ENCODE assay signal across 8 cellular contexts in the genomic region with DNA sequence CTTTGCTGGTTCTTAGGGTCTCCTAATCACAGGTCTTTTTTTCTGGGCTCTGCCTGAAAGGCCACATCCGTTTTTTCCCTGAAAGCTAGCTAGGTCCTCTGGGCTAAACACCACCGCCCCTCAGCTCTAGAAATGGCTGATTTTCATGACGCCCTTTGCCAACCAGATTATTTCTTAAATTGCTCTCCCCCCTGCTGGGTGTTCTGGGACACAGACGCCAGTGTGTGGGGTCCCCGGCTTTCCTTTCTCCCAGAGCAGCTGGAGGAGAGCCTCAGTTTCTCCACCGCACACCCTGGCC. TPM values are rescaled to one million over a fixed set of nuclear protein-coding genes. Genes with fewer than 3 reads are reported as not detected.
DNase-seq lines count a peak whose midpoint lies in the region; ATAC-seq, FAIRE-seq and TF ChIP-seq lines count a peak whose summit lies in the region.

No MANE protein-coding gene starts in this region.

- no peak for TF ChIP-seq RAD21 in HepG2 (CRISPR knock-in tag; IDR thresholded peaks at IDR 0.05)

- H3K4me1 ChIP-seq in HepG2 (ENCODE audit: insufficient read depth, low read length) (peaks cover 42% of the 10 kb centered on the region), transverse colon (peaks cover 72 to 80% (median 78%) of the 10 kb centered on the region in 4 donors)

- H2AFZ ChIP-seq in HepG2 (ENCODE audit: low read length) = no peak overlapping the region

- H3K4me3 ChIP-seq in astrocyte of the cerebellum (ENCODE audit: low read depth, low read length) (peak overlapping the region; percentile 31), HepG2 (replicated peaks in 1 of 3; ENCODE audit: insufficient read depth in 1 of 3, low read depth in 2 of 3, low read length in 3 of 3) (peak overlapping the region; percentile 48 to 67 (median 55); a peak in 4 of 6 replicates), transverse colon (peak overlapping the region; percentile 41 to 65 (median 52))

- in situ Hi-C loops in astrocyte of the cerebellum (cut with HindIII; ENCODE audit: low sequenced_read_pairs) = no loop called here
- in situ Hi-C loops in HepG2 (cut with HindIII; ENCODE audit: extremely low pct_ligation_motif_present, low pct_unique_long_range_greater_than_20kb) = loop anchor here (5.0 kb wide), 1 partner anchor 54 kb away; no protein-coding TSS in a partner anchor
- in situ Hi-C loops in transverse colon (cut with MboI; ENCODE audit: low pct_ligation_motif_present in 1 of 4, low pct_unique_long_range_greater_than_20kb in 1 of 4, low sequenced_read_pairs in 3 of 4) = loop anchor here in 1 of 4 donors (10.0 kb wide), 1 partner anchor 51 kb away; a partner anchor contains a TSS

- peak overlapping the region; percentile 81 for H3K4me2 ChIP-seq in HepG2 (ENCODE audit: low read depth, low read length)

- no peaks in the 10 kb centered on the region for H3K79me2 ChIP-seq in HepG2 (ENCODE audit: insufficient read depth, low read length)

- 14% methylated on average over 5 of the region's 6 CpGs for WGBS in HepG2 (ENCODE audit: low lambda C conversion rate)
- 17 to 18% methylated on average over 1 to 6 of the region's 6 CpGs for WGBS in transverse colon (ENCODE audit: low coverage in 1 of 2), 2 donors

- POLR2A ChIA-PET in activated CD4-positive, alpha-beta memory T cell treated with anti-CD3 and anti-CD28 coated beads for 36 hours (lab: Charles Lee) = interaction anchor here (0.6 to 3.6 kb wide), 7 partner anchors 15 to 205 kb away, joined by 3 to 16 read pairs (median 5); a partner anchor contains a TSS
- POLR2A ChIA-PET in activated CD4-positive, alpha-beta memory T cell treated with anti-CD3 and anti-CD28 coated beads, Interleukin-2, amount 10 ng/mL, durations not matched to agents 7 days and 5 days (lab: Charles Lee) = interaction anchor here (1.0 to 6.2 kb wide), 7 partner anchors 26 to 154 kb away, joined by 3 to 74 read pairs (median 4); a partner anchor contains a TSS
- POLR2A ChIA-PET in HepG2 (lab: Yijun Ruan, JAX) = interaction anchor here (1.3 to 6.1 kb wide), 5 partner anchors 42 to 124 kb away, joined by 3 to 110 read pairs (median 6); a partner anchor contains a TSS

- no peak for ATAC-seq in HepG2
- ATAC-seq in activated CD8-positive, alpha-beta memory T cell treated with anti-CD3 and anti-CD28 coated beads, Interleukin-2, amount 10 ng/mL, durations not matched to agents 7 days and 5 days = no peak

- DNase-seq in activated CD4-positive, alpha-beta memory T cell treated with anti-CD3 and anti-CD28 coated beads for 36 hours = no peak
- DNase-seq in activated CD4-positive, alpha-beta memory T cell treated with anti-CD3 and anti-CD28 coated beads, Interleukin-2, amount 10 ng/mL, durations not matched to agents 7 days and 5 days = no peak
- no peak for DNase-seq in astrocyte of the cerebellum (ENCODE audit: low read depth)
- DNase-seq in HepG2 (ENCODE audit: low spot score) = no peak
- no peak for DNase-seq in transverse colon
- DNase-seq in activated CD8-positive, alpha-beta memory T cell treated with anti-CD3 and anti-CD28 coated beads, Interleukin-2, amount 10 ng/mL, durations not matched to agents 7 days and 5 days = no peak
- DNase-seq in mucosa of gallbladder (ENCODE audit: low spot score) = no peak
- no peak for DNase-seq in Ammon's horn (ENCODE audit: low spot score)

- H3K4me3 Mint-ChIP-seq in activated CD4-positive, alpha-beta memory T cell treated with anti-CD3 and anti-CD28 coated beads for 36 hours = peak overlapping the region; percentile 58
- no peak overlapping the region for H3K4me3 Mint-ChIP-seq in activated CD4-positive, alpha-beta memory T cell treated with anti-CD3 and anti-CD28 coated beads, Interleukin-2, amount 10 ng/mL, durations not matched to agents 7 days and 5 days
- no peak overlapping the region for H3K4me3 Mint-ChIP-seq in activated CD8-positive, alpha-beta memory T cell treated with anti-CD3 and anti-CD28 coated beads, Interleukin-2, amount 10 ng/mL, durations not matched to agents 7 days and 5 days

- TF ChIP-seq EP300 in HepG2 (IDR thresholded peaks at IDR 0.05; ENCODE audit: low read depth in 2 of 2, low read length in 2 of 2) = no peak
- TF ChIP-seq EP300 in HepG2 (CRISPR knock-in tag; IDR thresholded peaks at IDR 0.05; ENCODE audit: borderline replicate concordance) = no peak
- no peak for TF ChIP-seq EP300 in transverse colon (IDR thresholded peaks at IDR 0.05; ENCODE audit: low read depth)

- no TSS peak for BruUV-seq in HepG2 (replicated peaks; lab: Mats Ljungman, UMichigan)

- CTCF ChIA-PET in activated CD4-positive, alpha-beta memory T cell treated with anti-CD3 and anti-CD28 coated beads for 36 hours (lab: Charles Lee) = interaction anchor here (0.6 to 9.5 kb wide), 12 partner anchors 10 to 139 kb away, joined by 3 to 91 read pairs (median 6); a partner anchor contains a TSS
- CTCF ChIA-PET in activated CD4-positive, alpha-beta memory T cell treated with anti-CD3 and anti-CD28 coated beads, Interleukin-2, amount 10 ng/mL, durations not matched to agents 7 days and 5 days (lab: Charles Lee) = interaction anchor here (0.6 to 6.1 kb wide), 8 partner anchors 9 to 139 kb away, joined by 4 to 36 read pairs (median 7); a partner anchor contains a TSS
- CTCF ChIA-PET in HepG2 (lab: Yijun Ruan, JAX; ENCODE audit: low intra/inter-chr PET ratio, low total read pairs) = interaction anchor here (1.5 to 1.9 kb wide), 2 partner anchors 9 to 65 kb away, joined by 3 to 6 read pairs; no protein-coding TSS in a partner anchor
- CTCF ChIA-PET in activated CD8-positive, alpha-beta memory T cell treated with anti-CD3 and anti-CD28 coated beads, Interleukin-2, amount 10 ng/mL, durations not matched to agents 7 days and 5 days (lab: Charles Lee) = interaction anchor here (0.8 to 7.6 kb wide), 8 partner anchors 10 to 139 kb away, joined by 3 to 56 read pairs (median 8); a partner anchor contains a TSS

- TF ChIP-seq POLR2A in HepG2 (IDR thresholded peaks at IDR 0.05; ENCODE audit: insufficient read depth in 1 of 2, low read depth in 2 of 2, low read length in 2 of 2) (no peak), transverse colon (IDR thresholded peaks at IDR 0.05) (no peak)

- H4K20me1 ChIP-seq in HepG2 (ENCODE audit: insufficient read depth, low read length) = no peaks in the 10 kb centered on the region

- H3K9me3 Mint-ChIP-seq in activated CD4-positive, alpha-beta memory T cell treated with anti-CD3 and anti-CD28 coated beads for 36 hours = no peaks in the 10 kb centered on the region
- H3K9me3 Mint-ChIP-seq in activated CD4-positive, alpha-beta memory T cell treated with anti-CD3 and anti-CD28 coated beads, Interleukin-2, amount 10 ng/mL, durations not matched to agents 7 days and 5 days = no peaks in the 10 kb centered on the region
- no peaks in the 10 kb centered on the region for H3K9me3 Mint-ChIP-seq in activated CD8-positive, alpha-beta memory T cell treated with anti-CD3 and anti-CD28 coated beads, Interleukin-2, amount 10 ng/mL, durations not matched to agents 7 days and 5 days (ENCODE audit: low read depth)

- H3K27me3 ChIP-seq in HepG2 (ENCODE audit: control insufficient read depth in 1 of 2, insufficient read depth in 2 of 2, low read length in 2 of 2) (peaks cover 2 to 57% of the 10 kb centered on the region in 2 experiments; a peak in 4 of 5 replicates), transverse colon (no peaks in the 10 kb centered on the region)

- H3K27ac ChIP-seq in HepG2 (ENCODE audit: extremely low read length, insufficient read depth, low read length) (no peak overlapping the region), transverse colon (peak overlapping the region; percentile 94 to 99 (median 96))

- no peaks in the 10 kb centered on the region for H3K36me3 Mint-ChIP-seq in activated CD4-positive, alpha-beta memory T cell treated with anti-CD3 and anti-CD28 coated beads for 36 hours
- H3K36me3 Mint-ChIP-seq in activated CD4-positive, alpha-beta memory T cell treated with anti-CD3 and anti-CD28 coated beads, Interleukin-2, amount 10 ng/mL, durations not matched to agents 7 days and 5 days (ENCODE audit: low read depth) = no peaks in the 10 kb centered on the region
- no peaks in the 10 kb centered on the region for H3K36me3 Mint-ChIP-seq in activated CD8-positive, alpha-beta memory T cell treated with anti-CD3 and anti-CD28 coated beads, Interleukin-2, amount 10 ng/mL, durations not matched to agents 7 days and 5 days

- H3K27me3 Mint-ChIP-seq in activated CD4-positive, alpha-beta memory T cell treated with anti-CD3 and anti-CD28 coated beads for 36 hours = no peaks in the 10 kb centered on the region
- peaks cover 3% of the 10 kb centered on the region for H3K27me3 Mint-ChIP-seq in activated CD4-positive, alpha-beta memory T cell treated with anti-CD3 and anti-CD28 coated beads, Interleukin-2, amount 10 ng/mL, durations not matched to agents 7 days and 5 days
- peaks cover 26% of the 10 kb centered on the region for H3K27me3 Mint-ChIP-seq in activated CD8-positive, alpha-beta memory T cell treated with anti-CD3 and anti-CD28 coated beads, Interleukin-2, amount 10 ng/mL, durations not matched to agents 7 days and 5 days

- intact Hi-C loops in activated CD4-positive, alpha-beta memory T cell treated with anti-CD3 and anti-CD28 coated beads for 36 hours (cut with micrococcal nuclease) = no loop called here
- intact Hi-C loops in HepG2 (cut with micrococcal nuclease; ENCODE audit: unreplicated experiment) = no loop called here
- intact Hi-C loops in transverse colon (cut with DNase I; ENCODE audit: low total_unique reads) = loop anchor here (2.0 to 5.0 kb wide), 2 partner anchors 31 to 54 kb away; no protein-coding TSS in a partner anchor

- H3K36me3 ChIP-seq in HepG2 (replicated peaks in 1 of 2; ENCODE audit: control insufficient read depth in 1 of 2, insufficient read depth in 2 of 2, low read length in 2 of 2) (no peaks in the 10 kb centered on the region), transverse colon (no peaks in the 10 kb centered on the region)

- no peak overlapping the region for H3K27ac Mint-ChIP-seq in activated CD4-positive, alpha-beta memory T cell treated with anti-CD3 and anti-CD28 coated beads for 36 hours
- no peak overlapping the region for H3K27ac Mint-ChIP-seq in activated CD4-positive, alpha-beta memory T cell treated with anti-CD3 and anti-CD28 coated beads, Interleukin-2, amount 10 ng/mL, durations not matched to agents 7 days and 5 days
- no peak overlapping the region for H3K27ac Mint-ChIP-seq in activated CD8-positive, alpha-beta memory T cell treated with anti-CD3 and anti-CD28 coated beads, Interleukin-2, amount 10 ng/mL, durations not matched to agents 7 days and 5 days

- H3K9ac ChIP-seq in HepG2 (ENCODE audit: insufficient read depth, low read depth, low read length) = peak overlapping the region; percentile 56; the same call in 1 of the 2 replicates

- TF ChIP-seq CTCF in astrocyte of the cerebellum (IDR thresholded peaks at IDR 0.05; ENCODE audit: low read depth, low read length, missing control alignments) (no peak), HepG2 (CRISPR knock-in tag; IDR thresholded peaks at IDR 0.05) (no peak), transverse colon (IDR thresholded peaks at IDR 0.05) (peak in 2 of 5 experiments; percentile 10 to 11)

- no peak for FAIRE-seq in HepG2 (lab: Jason Lieb, UNC)

- H3K9me3 ChIP-seq in HepG2 (ENCODE audit: low read length) (no peaks in the 10 kb centered on the region), transverse colon (no peaks in the 10 kb centered on the region)

- peaks cover 61% of the 10 kb centered on the region for H3K4me1 Mint-ChIP-seq in activated CD4-positive, alpha-beta memory T cell treated with anti-CD3 and anti-CD28 coated beads for 36 hours (ENCODE audit: low read depth)
- H3K4me1 Mint-ChIP-seq in activated CD4-positive, alpha-beta memory T cell treated with anti-CD3 and anti-CD28 coated beads, Interleukin-2, amount 10 ng/mL, durations not matched to agents 7 days and 5 days = peaks cover 58% of the 10 kb centered on the region
- peaks cover 44% of the 10 kb centered on the region for H3K4me1 Mint-ChIP-seq in activated CD8-positive, alpha-beta memory T cell treated with anti-CD3 and anti-CD28 coated beads, Interleukin-2, amount 10 ng/mL, durations not matched to agents 7 days and 5 days

RNA-seq across cellular contexts. Expression of a gene that starts 45.3 kb away (rescaled TPM):
- total RNA-seq in activated CD4-positive, alpha-beta memory T cell treated with anti-CD3 and anti-CD28 coated beads for 36 hours = 10 to 100 TPM; 14.9 to 16.3 TPM
- total RNA-seq in activated CD4-positive, alpha-beta memory T cell treated with anti-CD3 and anti-CD28 coated beads, Interleukin-2, amount 10 ng/mL, durations not matched to agents 7 days and 5 days = 10 to 100 TPM; 17.1 to 18.7 TPM
- total RNA-seq in HepG2 (2016; rRNA removed; fragmentation: Illumina TruSeq; extraction: Trizol) (12.1 and 13.1 TPM in 2 replicates), transverse colon (10 to 100 TPM in 3 of 4 donors, under 1 TPM in 1; 0.80 to 41.8 (median 24.5) TPM), mucosa of gallbladder (5.2 TPM)
- 24.3 and 27.9 TPM in 2 replicates for total RNA-seq in HepG2 (2016; cell fraction: cytosol; rRNA removed; fragmentation: Illumina TruSeq; extraction: Trizol; ENCODE audit: low read depth)
- total RNA-seq in HepG2 (2016; cell fraction: insoluble cytoplasmic fraction; rRNA removed; fragmentation: Illumina TruSeq; extraction: Trizol) = 14.7 and 15.5 TPM in 2 replicates
- 27.9 and 34.5 TPM in 2 replicates for total RNA-seq in HepG2 (2016; cell fraction: membrane; rRNA removed; fragmentation: Illumina TruSeq; extraction: Trizol)
- 3.4 and 6.2 TPM in 2 replicates for total RNA-seq in HepG2 (2016; cell fraction: nucleus; rRNA removed; fragmentation: Illumina TruSeq; extraction: Trizol)
- polyA plus RNA-seq in HepG2 (2011; rRNA removed) = 11.4 and 14.7 TPM in 2 replicates
- 11.9 and 15.5 TPM in 2 replicates for polyA plus RNA-seq in HepG2 (2011; cell fraction: cytosol; rRNA removed)
- polyA plus RNA-seq in HepG2 (2011; cell fraction: nucleus; rRNA removed) = 5.3 and 6.3 TPM in 2 replicates
- polyA plus RNA-seq in HepG2 (2012) = 4.8 and 9.6 TPM in 2 replicates
- polyA plus RNA-seq in HepG2 (2016; cell fraction: cytosol; fragmentation: Illumina TruSeq; extraction: Trizol; ENCODE audit: low read depth) = 34.8 and 37.5 TPM in 2 replicates
- polyA plus RNA-seq in HepG2 (2016; cell fraction: insoluble cytoplasmic fraction; fragmentation: Illumina TruSeq; extraction: Trizol; ENCODE audit: low read depth) = 12.6 and 13.2 TPM in 2 replicates
- 23.8 and 26.9 TPM in 2 replicates for polyA plus RNA-seq in HepG2 (2016; cell fraction: membrane; fragmentation: Illumina TruSeq; extraction: Trizol; ENCODE audit: low read depth)
- 8.7 and 11.7 TPM in 2 replicates for polyA plus RNA-seq in HepG2 (2016; cell fraction: nucleus; fragmentation: Illumina TruSeq; extraction: Trizol; ENCODE audit: insufficient read depth, low read depth)
- polyA minus RNA-seq in HepG2 (2011; rRNA and poly(A)+ RNA removed; ENCODE audit: low replicate concordance) = 5.1 and 5.7 TPM in 2 replicates
- 6.1 and 7.6 TPM in 2 replicates for polyA minus RNA-seq in HepG2 (2011; cell fraction: cytosol; rRNA and poly(A)+ RNA removed)
- 1.4 and 3.5 TPM in 2 replicates for polyA minus RNA-seq in HepG2 (2011; cell fraction: nucleus; rRNA and poly(A)+ RNA removed)
- 10 to 100 TPM; 14.8 to 21.0 TPM for total RNA-seq in activated CD8-positive, alpha-beta memory T cell treated with anti-CD3 and anti-CD28 coated beads, Interleukin-2, amount 10 ng/mL, durations not matched to agents 7 days and 5 days

RNA-seq across cellular contexts. Expression of a gene that starts 49.6 kb away (rescaled TPM):
- total RNA-seq in activated CD4-positive, alpha-beta memory T cell treated with anti-CD3 and anti-CD28 coated beads for 36 hours = 100 to 1,000 TPM; 100 to 101 TPM
- total RNA-seq in activated CD4-positive, alpha-beta memory T cell treated with anti-CD3 and anti-CD28 coated beads, Interleukin-2, amount 10 ng/mL, durations not matched to agents 7 days and 5 days = 100 to 1,000 TPM; 137 to 141 TPM
- 38.1 and 42.4 TPM in 2 replicates for total RNA-seq in HepG2 (2016; rRNA removed; fragmentation: Illumina TruSeq; extraction: Trizol)
- total RNA-seq in HepG2 (2016; cell fraction: cytosol; rRNA removed; fragmentation: Illumina TruSeq; extraction: Trizol; ENCODE audit: low read depth) = 20.5 and 21.6 TPM in 2 replicates
- total RNA-seq in HepG2 (2016; cell fraction: insoluble cytoplasmic fraction; rRNA removed; fragmentation: Illumina TruSeq; extraction: Trizol) = 37.7 and 41.1 TPM in 2 replicates
- 60.6 and 65.1 TPM in 2 replicates for total RNA-seq in HepG2 (2016; cell fraction: membrane; rRNA removed; fragmentation: Illumina TruSeq; extraction: Trizol)
- 35.7 and 38.6 TPM in 2 replicates for total RNA-seq in HepG2 (2016; cell fraction: nucleus; rRNA removed; fragmentation: Illumina TruSeq; extraction: Trizol)
- 82.5 and 91.3 TPM in 2 replicates for polyA plus RNA-seq in HepG2 (2011; rRNA removed)
- polyA plus RNA-seq in HepG2 (2011; cell fraction: cytosol; rRNA removed) = 94.6 and 96.0 TPM in 2 replicates
- 121 and 124 TPM in 2 replicates for polyA plus RNA-seq in HepG2 (2011; cell fraction: nucleus; rRNA removed)
- 68.6 and 96.3 TPM in 2 replicates for polyA plus RNA-seq in HepG2 (2012)
- 59.2 and 67.3 TPM in 2 replicates for polyA plus RNA-seq in HepG2 (2016; cell fraction: cytosol; fragmentation: Illumina TruSeq; extraction: Trizol; ENCODE audit: low read depth)
- polyA plus RNA-seq in HepG2 (2016; cell fraction: insoluble cytoplasmic fraction; fragmentation: Illumina TruSeq; extraction: Trizol; ENCODE audit: low read depth) = 57.7 and 67.3 TPM in 2 replicates
- 88.5 and 93.3 TPM in 2 replicates for polyA plus RNA-seq in HepG2 (2016; cell fraction: membrane; fragmentation: Illumina TruSeq; extraction: Trizol; ENCODE audit: low read depth)
- 61.0 and 66.5 TPM in 2 replicates for polyA plus RNA-seq in HepG2 (2016; cell fraction: nucleus; fragmentation: Illumina TruSeq; extraction: Trizol; ENCODE audit: insufficient read depth, low read depth)
- polyA minus RNA-seq in HepG2 (2011; rRNA and poly(A)+ RNA removed; ENCODE audit: low replicate concordance) = 118 and 141 TPM in 2 replicates
- polyA minus RNA-seq in HepG2 (2011; cell fraction: cytosol; rRNA and poly(A)+ RNA removed) = 57.9 and 82.7 TPM in 2 replicates
- 88.2 and 116 TPM in 2 replicates for polyA minus RNA-seq in HepG2 (2011; cell fraction: nucleus; rRNA and poly(A)+ RNA removed)
- total RNA-seq in transverse colon = 100 to 1,000 TPM; 174 to 268 (median 231) TPM
- total RNA-seq in activated CD8-positive, alpha-beta memory T cell treated with anti-CD3 and anti-CD28 coated beads, Interleukin-2, amount 10 ng/mL, durations not matched to agents 7 days and 5 days = 100 to 1,000 TPM in 1 of 2 experiments, 10 to 100 TPM in 1; 76.2 to 103 TPM
- total RNA-seq in mucosa of gallbladder = 150 TPM
